In the genomic region with DNA sequence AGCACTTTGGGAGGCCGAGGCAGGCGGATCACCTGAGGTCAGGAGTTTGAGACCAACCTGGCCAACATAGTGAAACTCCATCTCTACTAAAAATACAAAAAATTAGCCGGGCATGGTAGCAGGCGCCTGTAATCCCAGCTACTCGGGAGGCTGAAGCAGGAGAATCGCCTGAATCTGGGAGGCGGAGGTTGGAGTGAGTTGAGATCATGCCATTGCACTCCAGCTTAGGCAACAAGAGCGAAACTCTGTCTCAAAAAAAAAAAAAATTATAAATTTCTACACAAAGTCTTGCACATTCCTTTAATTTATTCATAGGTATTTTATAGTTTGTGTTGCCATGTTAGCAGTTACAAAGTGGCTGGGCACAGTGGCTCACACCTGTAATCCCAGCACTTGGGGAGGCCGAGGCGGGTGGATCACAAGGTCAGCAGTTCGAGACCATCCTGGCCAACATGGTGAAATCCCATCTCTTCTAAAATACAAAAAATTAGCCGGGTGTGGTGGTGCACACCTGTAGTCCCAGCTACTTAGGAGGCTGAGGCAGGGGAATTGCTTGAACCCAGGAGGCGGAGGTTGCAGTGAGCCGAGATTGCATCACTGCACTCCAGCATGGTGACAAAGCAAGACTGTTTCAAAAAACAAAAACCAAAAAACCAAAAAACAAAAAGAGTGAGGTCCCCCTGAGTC, we compare ENCODE assay signal across 7 cellular contexts. TPM values are rescaled to one million over a fixed set of nuclear protein-coding genes. Genes with fewer than 3 reads are reported as not detected.
DNase-seq lines count a peak whose midpoint lies in the region; ATAC-seq and TF ChIP-seq lines count a peak whose summit lies in the region.
"Not testable (repeated sequence)": the region's sequence is repeated elsewhere in the genome, so short reads cannot be mapped to it uniquely, and the experiment has no call there.

No MANE protein-coding gene starts in this region.

- H3K27me3 Mint-ChIP-seq in activated naive CD4-positive, alpha-beta T cell treated with anti-CD3 and anti-CD28 coated beads, Interleukin-2, amount 50 U/mL, for 24 hours; naive thymus-derived CD8-positive, alpha-beta T cell; stimulated activated naive B cell treated with anti-CD40 and anti-IgM and Interleukin-4, amounts not matched to agents 10 μg/mL and 1 μg/mL and 100 μg/mL, for 72 hours: not testable (repeated sequence)

- in situ Hi-C loops in GM23248 (cut with MboI) = not testable (repeated sequence)

- peaks cover 93% of the 10 kb centered on the region for H3K79me2 ChIP-seq in GM23248 (ENCODE audit: insufficient read depth)
- H3K79me2 ChIP-seq in SU-DHL-6 (ENCODE audit: insufficient read depth, low read length) = not testable (repeated sequence)
- peaks cover 76% of the 10 kb centered on the region for H3K79me2 ChIP-seq in hepatocyte

- H3K9ac ChIP-seq in GM23248 (peak overlapping the region; percentile 85), SU-DHL-6 (ENCODE audit: low read length) (peak overlapping the region; percentile 23; the same call in 1 of the 2 replicates)

- H3K4me1 Mint-ChIP-seq in activated naive CD4-positive, alpha-beta T cell treated with anti-CD3 and anti-CD28 coated beads, Interleukin-2, amount 50 U/mL, for 24 hours = peaks cover 20% of the 10 kb centered on the region
- H3K4me1 Mint-ChIP-seq in naive thymus-derived CD8-positive, alpha-beta T cell = peaks cover 9 to 47% (median 35%) of the 10 kb centered on the region in 4 donors
- H3K4me1 Mint-ChIP-seq in stimulated activated naive B cell treated with anti-CD40 and anti-IgM and Interleukin-4, amounts not matched to agents 10 μg/mL and 1 μg/mL and 100 μg/mL, for 72 hours = peaks cover 26 to 41% of the 10 kb centered on the region in 2 donors

- H2AFZ ChIP-seq in GM23248; SU-DHL-6 (ENCODE audit: low read depth, low read length, severe bottlenecking); hepatocyte: not testable (repeated sequence)

- peak overlapping the region; percentile 99 for H3K27ac Mint-ChIP-seq in activated naive CD4-positive, alpha-beta T cell treated with anti-CD3 and anti-CD28 coated beads, Interleukin-2, amount 50 U/mL, for 24 hours
- H3K27ac Mint-ChIP-seq in naive thymus-derived CD8-positive, alpha-beta T cell = peak overlapping the region; percentile 93 to 99 (median 99)
- H3K27ac Mint-ChIP-seq in stimulated activated naive B cell treated with anti-CD40 and anti-IgM and Interleukin-4, amounts not matched to agents 10 μg/mL and 1 μg/mL and 100 μg/mL, for 72 hours = peak overlapping the region; percentile 94

- TF ChIP-seq CTCF in SU-DHL-6 (IDR thresholded peaks at IDR 0.05; ENCODE audit: insufficient read depth, low read length, poor library complexity, severe bottlenecking); coronary artery (IDR thresholded peaks at IDR 0.05); hepatocyte (IDR thresholded peaks at IDR 0.05; ENCODE audit: poor library complexity): not testable (repeated sequence)

- POLR2A ChIA-PET in naive thymus-derived CD8-positive, alpha-beta T cell (lab: Charles Lee) = interaction anchor here (0.7 to 24.4 kb wide), 13 partner anchors 8 to 116 kb away, joined by 3 to 959 read pairs (median 7); partner anchors contain the start of genes MALAT1 and NEAT1

- H3K4me3 Mint-ChIP-seq in activated naive CD4-positive, alpha-beta T cell treated with anti-CD3 and anti-CD28 coated beads, Interleukin-2, amount 50 U/mL, for 24 hours = peak overlapping the region; percentile 78
- peak overlapping the region in 9 of 10 donors; percentile 59 to 91 (median 86) for H3K4me3 Mint-ChIP-seq in naive thymus-derived CD8-positive, alpha-beta T cell
- H3K4me3 Mint-ChIP-seq in stimulated activated naive B cell treated with anti-CD40 and anti-IgM and Interleukin-4, amounts not matched to agents 10 μg/mL and 1 μg/mL and 100 μg/mL, for 72 hours = peak overlapping the region in 1 of 2 donors; percentile 10

- H3K36me3 Mint-ChIP-seq in activated naive CD4-positive, alpha-beta T cell treated with anti-CD3 and anti-CD28 coated beads, Interleukin-2, amount 50 U/mL, for 24 hours; naive thymus-derived CD8-positive, alpha-beta T cell; stimulated activated naive B cell treated with anti-CD40 and anti-IgM and Interleukin-4, amounts not matched to agents 10 μg/mL and 1 μg/mL and 100 μg/mL, for 72 hours: not testable (repeated sequence)

- H3K27me3 ChIP-seq in GM23248 (replicated peaks; ENCODE audit: insufficient read depth); SU-DHL-6 (ENCODE audit: low read length); hepatocyte: not testable (repeated sequence)

- H3K9me3 Mint-ChIP-seq in activated naive CD4-positive, alpha-beta T cell treated with anti-CD3 and anti-CD28 coated beads, Interleukin-2, amount 50 U/mL, for 24 hours; naive thymus-derived CD8-positive, alpha-beta T cell; stimulated activated naive B cell treated with anti-CD40 and anti-IgM and Interleukin-4, amounts not matched to agents 10 μg/mL and 1 μg/mL and 100 μg/mL, for 72 hours: not testable (repeated sequence)

- H3K9me2 ChIP-seq in GM23248 (ENCODE audit: insufficient read depth); SU-DHL-6 (replicated peaks; ENCODE audit: insufficient read depth, low read length); hepatocyte (replicated peaks; ENCODE audit: insufficient read depth): not testable (repeated sequence)

- 93 to 94% methylated on average over 14 of the region's 14 CpGs for WGBS in GM23248 (ENCODE audit: low coverage in 1 of 2, low lambda C conversion rate in 2 of 2, missing lambda C conversion rate in 2 of 2), 2 experiments
- WGBS in hepatocyte (ENCODE audit: low lambda C conversion rate, missing lambda C conversion rate) = 82% methylated on average over 14 of the region's 14 CpGs

- H3K27ac ChIP-seq in GM23248 (peak overlapping the region; percentile 99), coronary artery (peak overlapping the region; percentile 93 to 99), hepatocyte (peak overlapping the region; percentile 95)
- not testable (repeated sequence) for H3K27ac ChIP-seq in SU-DHL-6 (ENCODE audit: low read depth, low read length)

- H4K20me1 ChIP-seq in GM23248 (ENCODE audit: insufficient read depth); SU-DHL-6 (ENCODE audit: low read depth, low read length); hepatocyte (ENCODE audit: insufficient read depth, poor library complexity, severe bottlenecking): not testable (repeated sequence)

- H3K36me3 ChIP-seq in GM23248 (ENCODE audit: low read depth); SU-DHL-6 (ENCODE audit: low read length); hepatocyte (replicated peaks; ENCODE audit: insufficient read depth, low read depth): not testable (repeated sequence)

- peak overlapping the region; percentile 34; the same call in 1 of the 2 replicates for H3K4me3 ChIP-seq in GM23248
- H3K4me3 ChIP-seq in SU-DHL-6 (ENCODE audit: insufficient read depth, low read length, poor library complexity, severe bottlenecking); hepatocyte: not testable (repeated sequence)
- H3K4me3 ChIP-seq in coronary artery = peak overlapping the region; percentile 43

- H3K9me3 ChIP-seq in GM23248 (ENCODE audit: low read depth); SU-DHL-6 (ENCODE audit: insufficient read depth, low read length); hepatocyte (ENCODE audit: low read depth): not testable (repeated sequence)

- ATAC-seq in naive thymus-derived CD8-positive, alpha-beta T cell; stimulated activated naive B cell treated with anti-CD40 and anti-IgM and Interleukin-4, amounts not matched to agents 10 μg/mL and 1 μg/mL and 100 μg/mL, for 72 hours (replicated peaks): not testable (repeated sequence)

- DNase-seq in GM23248; coronary artery (ENCODE audit: low spot score); hepatocyte (ENCODE audit: low spot score); naive thymus-derived CD8-positive, alpha-beta T cell; stimulated activated naive B cell treated with anti-CD40 and anti-IgM and Interleukin-4, amounts not matched to agents 10 μg/mL and 1 μg/mL and 100 μg/mL, for 72 hours: not testable (repeated sequence)

- H3K4me2 ChIP-seq in GM23248 (ENCODE audit: unreplicated experiment) (peak overlapping the region; percentile 53), SU-DHL-6 (ENCODE audit: low read depth, low read length, poor library complexity, severe bottlenecking) (peak overlapping the region; percentile 52), hepatocyte (peak overlapping the region; percentile 57)

- H3F3A ChIP-seq in GM23248 (ENCODE audit: insufficient read depth) (peaks cover 39% of the 10 kb centered on the region), SU-DHL-6 (ENCODE audit: insufficient read depth) (peaks cover 20% of the 10 kb centered on the region)

- peaks cover 34% of the 10 kb centered on the region for H3K4me1 ChIP-seq in GM23248 (ENCODE audit: insufficient read depth)
- peaks cover 30% of the 10 kb centered on the region for H3K4me1 ChIP-seq in hepatocyte (ENCODE audit: insufficient read depth)

RNA-seq across cellular contexts. Expression of gene MALAT1, which starts 26.1 kb away (rescaled TPM):
- 2,638 and 3,272 TPM in 2 replicates for total RNA-seq in GM23248 (2014; rRNA removed; shearing (Covaris generic))
- polyA plus RNA-seq in GM23248 (2016; fragmentation: Nextera tagmentation; extraction: Ambion mirVana) (7,376 and 13,207 TPM in 2 replicates), hepatocyte (16,690 and 29,129 TPM in 2 replicates)
- total RNA-seq in hepatocyte = 8,000 and 8,677 TPM in 2 replicates
- over 10,000 TPM; 29,995 to 30,085 TPM for total RNA-seq in naive thymus-derived CD8-positive, alpha-beta T cell
- polyA plus RNA-seq in naive thymus-derived CD8-positive, alpha-beta T cell = 1,000 to 10,000 TPM; 1,355 to 3,419 (median 2,188) TPM

RNA-seq across cellular contexts. Expression of gene NEAT1, which starts 50.1 kb away (rescaled TPM):
- total RNA-seq in GM23248 (2014; rRNA removed; shearing (Covaris generic)) = 74.3 and 143 TPM in 2 replicates
- polyA plus RNA-seq in GM23248 (2016; fragmentation: Nextera tagmentation; extraction: Ambion mirVana) (36.2 and 50.7 TPM in 2 replicates), hepatocyte (168 and 209 TPM in 2 replicates)
- 104 and 130 TPM in 2 replicates for total RNA-seq in hepatocyte
- 100 to 1,000 TPM; 375 to 414 TPM for total RNA-seq in naive thymus-derived CD8-positive, alpha-beta T cell
- polyA plus RNA-seq in naive thymus-derived CD8-positive, alpha-beta T cell = 1 to 10 TPM; 1.3 to 2.9 (median 1.9) TPM

RNA-seq across cellular contexts. Expression of gene SCYL1, which starts 52.2 kb away (rescaled TPM):
- 115 and 133 TPM in 2 replicates for total RNA-seq in GM23248 (2014; rRNA removed; shearing (Covaris generic))
- polyA plus RNA-seq in GM23248 (2016; fragmentation: Nextera tagmentation; extraction: Ambion mirVana) (90.7 and 98.6 TPM in 2 replicates), hepatocyte (162 and 167 TPM in 2 replicates)
- 80.4 and 83.9 TPM in 2 replicates for total RNA-seq in hepatocyte
- total RNA-seq in naive thymus-derived CD8-positive, alpha-beta T cell = 10 to 100 TPM; 69.0 to 70.6 TPM
- polyA plus RNA-seq in naive thymus-derived CD8-positive, alpha-beta T cell = 10 to 100 TPM; 23.2 to 41.5 (median 33.5) TPM
